ENCODE assay signal across 1 cellular context in genomic region chr17:59353936-59354755, GRCh38.
TF ChIP-seq lines count a peak whose summit lies in the region.

No MANE protein-coding gene starts in this region.

TF ChIP-seq in H1, 55 proteins besides CTCF, POLR2A, EP300 and RAD21 (continued from another document):
- no peak for TF ChIP-seq E2F6 (IDR thresholded peaks at IDR 0.05)
- TF ChIP-seq NRF1 (IDR thresholded peaks at IDR 0.05; ENCODE audit: low read depth, low read length), result no peak
- no peak for TF ChIP-seq SIX5 (IDR thresholded peaks at IDR 0.05; ENCODE audit: low read depth, low read length)
- TF ChIP-seq HDAC6 (IDR thresholded peaks at IDR 0.05; ENCODE audit: low read depth, low read length), result no peak
